ENCODE assay signal across 8 cellular contexts in the genomic region with DNA sequence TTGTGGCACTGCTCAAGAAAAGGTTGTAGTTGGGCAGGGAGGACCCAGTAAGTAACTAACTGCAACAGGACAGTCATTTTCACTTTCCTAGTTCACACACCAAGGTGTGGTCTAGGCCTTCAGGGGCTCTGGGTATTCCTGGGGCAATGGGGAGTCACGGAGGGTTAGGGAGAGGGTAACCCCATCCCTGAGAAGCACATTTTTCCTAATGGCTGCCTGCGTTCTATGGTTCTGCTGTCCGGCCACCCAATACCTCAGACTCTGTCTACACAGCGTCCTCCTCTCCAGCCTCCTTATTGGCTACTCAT. TPM values are rescaled to one million over a fixed set of nuclear protein-coding genes. Genes with fewer than 3 reads are reported as not detected.
A peak's percentile ranks its signal among the peaks of the same experiment; 100 is the strongest.
DNase-seq lines count a peak whose midpoint lies in the region; ATAC-seq, FAIRE-seq and TF ChIP-seq lines count a peak whose summit lies in the region.

No MANE protein-coding gene starts in this region.

- TF ChIP-seq CTCF in kidney (IDR thresholded peaks at IDR 0.05; ENCODE audit: borderline replicate concordance, extremely low read depth, insufficient read depth), result no peak

- H3K9me3 ChIP-seq in kidney (ENCODE audit: control insufficient read depth in 1 of 2, low read length in 2 of 2), result no peaks in the 10 kb centered on the region

- H3K4me3 ChIP-seq in kidney (ENCODE audit: low read length in 2 of 2), result peak overlapping the region; percentile 81 to 84

- H3K27ac ChIP-seq in kidney (ENCODE audit: low read depth in 2 of 2, low read length in 2 of 2), result peak overlapping the region; percentile 88 to 94
- H3K27ac ChIP-seq in temporal lobe (ENCODE audit: low read depth, low read length), result peak overlapping the region; percentile 67

- no peaks in the 10 kb centered on the region for H3K27me3 Mint-ChIP-seq in T-helper 2 cell treated with Interferon-gamma antibody and Interleukin-4, amounts not matched to agents 5 μg/mL and 100 μg/mL, for 36 hours (ENCODE audit: low read depth)
- peaks cover 3% of the 10 kb centered on the region for H3K27me3 Mint-ChIP-seq in activated naive CD8-positive, alpha-beta T cell treated with anti-CD3 and anti-CD28 coated beads, Interleukin-2, amount 50 U/mL, for 24 hours

- H3K4me1 ChIP-seq in kidney (ENCODE audit: control insufficient read depth in 1 of 2, insufficient read depth in 1 of 2, low read depth in 1 of 2, low read length in 2 of 2), result peaks cover 3 to 14% of the 10 kb centered on the region in 2 donors

- intact Hi-C loops in kidney (cut with DNase I), result no loop called here

- H3K4me3 Mint-ChIP-seq in T-helper 2 cell treated with Interferon-gamma antibody and Interleukin-4, amounts not matched to agents 5 μg/mL and 100 μg/mL, for 36 hours, result peak overlapping the region; percentile 98
- H3K4me3 Mint-ChIP-seq in activated naive CD8-positive, alpha-beta T cell treated with anti-CD3 and anti-CD28 coated beads, Interleukin-2, amount 50 U/mL, for 24 hours, result peak overlapping the region; percentile 92

- peak overlapping the region; percentile 100 for H3K27ac Mint-ChIP-seq in T-helper 2 cell treated with Interferon-gamma antibody and Interleukin-4, amounts not matched to agents 5 μg/mL and 100 μg/mL, for 36 hours
- H3K27ac Mint-ChIP-seq in activated naive CD8-positive, alpha-beta T cell treated with anti-CD3 and anti-CD28 coated beads, Interleukin-2, amount 50 U/mL, for 24 hours, result peak overlapping the region; percentile 99

- no peak for FAIRE-seq in kidney (lab: Jason Lieb, UNC)

- peak overlapping the region; percentile 65 to 69 for H3K9ac ChIP-seq in kidney (ENCODE audit: low read length in 2 of 2)

- no peak for ATAC-seq in activated naive CD8-positive, alpha-beta T cell treated with anti-CD3 and anti-CD28 coated beads, Interleukin-2, amount 50 U/mL, for 24 hours

- H3K9me3 Mint-ChIP-seq in T-helper 2 cell treated with Interferon-gamma antibody and Interleukin-4, amounts not matched to agents 5 μg/mL and 100 μg/mL, for 36 hours, result no peaks in the 10 kb centered on the region
- no peaks in the 10 kb centered on the region for H3K9me3 Mint-ChIP-seq in activated naive CD8-positive, alpha-beta T cell treated with anti-CD3 and anti-CD28 coated beads, Interleukin-2, amount 50 U/mL, for 24 hours

- H3K36me3 ChIP-seq in kidney (ENCODE audit: control insufficient read depth in 1 of 2, insufficient read depth in 2 of 2, low read length in 2 of 2), result no peaks in the 10 kb centered on the region

- H3K4me1 Mint-ChIP-seq in T-helper 2 cell treated with Interferon-gamma antibody and Interleukin-4, amounts not matched to agents 5 μg/mL and 100 μg/mL, for 36 hours (ENCODE audit: low read depth), result peaks cover 39% of the 10 kb centered on the region
- H3K4me1 Mint-ChIP-seq in activated naive CD8-positive, alpha-beta T cell treated with anti-CD3 and anti-CD28 coated beads, Interleukin-2, amount 50 U/mL, for 24 hours, result peaks cover 62% of the 10 kb centered on the region

- DNase-seq in T-helper 2 cell treated with Interferon-gamma antibody and Interleukin-4, amounts not matched to agents 5 μg/mL and 100 μg/mL, for 36 hours (ENCODE audit: low spot score), result no peak
- DNase-seq in T-helper 2 cell (no peak), kidney (no peak), NCI-H1092 (lab: John Stamatoyannopoulos, UW) (no peak), 8988T (no peak), GDM1 (lab: John Stamatoyannopoulos, UW) (no peak)
- no peak for DNase-seq in activated naive CD8-positive, alpha-beta T cell treated with anti-CD3 and anti-CD28 coated beads, Interleukin-2, amount 50 U/mL, for 24 hours

- peaks cover 17% of the 10 kb centered on the region for H3K36me3 Mint-ChIP-seq in T-helper 2 cell treated with Interferon-gamma antibody and Interleukin-4, amounts not matched to agents 5 μg/mL and 100 μg/mL, for 36 hours (ENCODE audit: low read depth)
- H3K36me3 Mint-ChIP-seq in activated naive CD8-positive, alpha-beta T cell treated with anti-CD3 and anti-CD28 coated beads, Interleukin-2, amount 50 U/mL, for 24 hours (ENCODE audit: low read depth), result peaks cover 5% of the 10 kb centered on the region

RNA-seq across cellular contexts. Expression of a gene that starts 0.9 kb away (rescaled TPM):
- total RNA-seq in kidney (4.5 TPM), temporal lobe (9.6 TPM)
- polyA plus RNA-seq in kidney (ENCODE audit: insufficient read depth, low read depth, low replicate concordance), result 5.1 TPM

RNA-seq across cellular contexts. Expression of a gene that starts 4.1 kb away (rescaled TPM):
- 2.0 TPM for total RNA-seq in kidney
- polyA plus RNA-seq in kidney (ENCODE audit: insufficient read depth, low read depth, low replicate concordance), result 0.45 TPM
- 0.25 TPM for total RNA-seq in temporal lobe

RNA-seq across cellular contexts. Expression of a gene that starts 33.4 kb away (rescaled TPM):
- total RNA-seq in kidney (18.5 TPM), temporal lobe (5.4 TPM)
- polyA plus RNA-seq in kidney (ENCODE audit: insufficient read depth, low read depth, low replicate concordance), result 13.4 TPM

RNA-seq across cellular contexts. Expression of a gene that starts 34.8 kb away (rescaled TPM):
- not detected for total RNA-seq in kidney
- not detected for polyA plus RNA-seq in kidney (ENCODE audit: insufficient read depth, low read depth, low replicate concordance)
- not detected for total RNA-seq in temporal lobe

RNA-seq across cellular contexts. Expression of a gene that starts 35.5 kb away (rescaled TPM):
- total RNA-seq in kidney (0.25 TPM), temporal lobe (not detected)
- polyA plus RNA-seq in kidney (ENCODE audit: insufficient read depth, low read depth, low replicate concordance), result 0.15 TPM
